ENCODE assay signal across 9 cellular contexts in the genomic region with DNA sequence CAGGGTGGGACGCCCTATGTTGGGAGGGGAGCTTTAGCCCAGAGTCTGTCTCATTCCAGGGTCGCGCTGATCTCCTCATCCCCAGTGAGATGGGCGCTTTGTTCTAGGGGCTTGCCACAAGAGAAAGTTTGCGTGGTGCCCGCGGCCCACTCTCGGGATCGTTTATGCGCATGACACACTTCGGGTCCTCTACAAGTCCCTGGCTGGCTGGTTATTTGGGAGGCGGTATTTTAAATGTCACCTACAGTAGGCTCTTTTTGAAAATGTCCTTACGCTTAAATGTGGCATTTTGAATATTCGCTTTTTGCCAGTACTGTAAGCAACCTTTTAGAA. TPM values are rescaled to one million over a fixed set of nuclear protein-coding genes. Genes with fewer than 3 reads are reported as not detected.
DNase-seq lines count a peak whose midpoint lies in the region; ATAC-seq and TF ChIP-seq lines count a peak whose summit lies in the region.
"Had no signal": no experiment of that assay in that cellular context is flagged by ENCODE, and none has a peak within 500 bp of the region (broad histone marks: within the 10 kb centered on the region; RNA-seq: fewer than 3 reads in every experiment).

No MANE protein-coding gene starts in this region.

- CTCF ChIA-PET in CD4-positive, alpha-beta memory T cell (lab: Charles Lee; ENCODE audit: partially characterized antibody), result interaction anchor here (0.8 to 2.0 kb wide), 4 partner anchors 9 to 178 kb away, joined by 3 to 5 read pairs (median 4); partner anchors contain the start of gene SPX

- intact Hi-C loops in CD4-positive, alpha-beta memory T cell (cut with micrococcal nuclease), result loop anchor here (5.0 to 10.0 kb wide), 5 partner anchors 110 to 1123 kb away; partner anchors contain the start of genes C2CD5 and ETNK1

- peaks cover 64% of the 10 kb centered on the region for H3K4me1 ChIP-seq in CD4-positive, alpha-beta memory T cell (ENCODE audit: insufficient read depth, low read length)

- H3K4me3 Mint-ChIP-seq in CD4-positive, alpha-beta memory T cell, result no peak overlapping the region
- H3K4me3 Mint-ChIP-seq: activated B cell treated with CpG ODN at 0.5 μM for 24 hours had no signal

- peaks cover 23 to 61% (median 44%) of the 10 kb centered on the region in 4 donors for H3K4me1 Mint-ChIP-seq in CD4-positive, alpha-beta memory T cell

- TF ChIP-seq CTCF in astrocyte of the spinal cord (IDR thresholded peaks at IDR 0.05; ENCODE audit: low read depth, low read length), result no peak

- peaks cover 14 to 24% of the 10 kb centered on the region in 2 donors for H3K36me3 Mint-ChIP-seq in CD4-positive, alpha-beta memory T cell

- H3K27ac Mint-ChIP-seq in CD4-positive, alpha-beta memory T cell, result no peak overlapping the region
- H3K27ac Mint-ChIP-seq: activated B cell treated with CpG ODN at 0.5 μM for 24 hours had no signal

- no peaks in the 10 kb centered on the region for H3K9me3 Mint-ChIP-seq in CD4-positive, alpha-beta memory T cell
- H3K9me3 Mint-ChIP-seq: activated B cell treated with CpG ODN at 0.5 μM for 24 hours had no signal

- H3K27me3 ChIP-seq in CD4-positive, alpha-beta memory T cell (ENCODE audit: insufficient read depth, low read length), result no peaks in the 10 kb centered on the region

- POLR2A ChIA-PET in CD4-positive, alpha-beta memory T cell (lab: Charles Lee; ENCODE audit: partially characterized antibody), result interaction anchor here (0.9 to 2.6 kb wide), 20 partner anchors 8 to 1043 kb away, joined by 3 to 38 read pairs (median 5); partner anchors contain the start of genes C2CD5, LDHB and PYROXD1

- DNase-seq in CD4-positive, alpha-beta memory T cell, result peak in 1 of 5 donors; percentile 64
- DNase-seq in NCI-H345 (lab: John Stamatoyannopoulos, UW) (peak; percentile 38), astrocyte of the spinal cord (ENCODE audit: low read depth, low spot score) (peak; percentile 36), kidney tubule cell (ENCODE audit: low spot score) (peak; percentile 35), HuH-7 (ENCODE audit: low spot score) (no peak)
- peak; percentile 24 for DNase-seq in stimulated activated CD8-positive, alpha-beta memory T cell treated with anti-CD3 and anti-CD28 coated beads, Interleukin-4, amount 100 ng/mL, for 24 hours (ENCODE audit: low read depth)

- H3K27me3 Mint-ChIP-seq in CD4-positive, alpha-beta memory T cell, result no peaks in the 10 kb centered on the region
- H3K27me3 Mint-ChIP-seq: activated B cell treated with CpG ODN at 0.5 μM for 24 hours had no signal

- in situ Hi-C loops in astrocyte of the spinal cord (cut with HindIII; ENCODE audit: low sequenced_read_pairs), result no loop called here

- ATAC-seq in GM21526 (IDR thresholded peaks at IDR 0.05; ENCODE audit: low FRiP score, unreplicated experiment) (peak; percentile 4), GM21619 (IDR thresholded peaks at IDR 0.05; ENCODE audit: unreplicated experiment) (no peak)

- H3K27ac ChIP-seq in CD4-positive, alpha-beta memory T cell (ENCODE audit: low read depth, low read length), result peak overlapping the region; percentile 78

- H3K4me3 ChIP-seq in CD4-positive, alpha-beta memory T cell (ENCODE audit: low read length in 2 of 2), result peak overlapping the region; percentile 71 to 93
- peak overlapping the region; percentile 80 for H3K4me3 ChIP-seq in astrocyte of the spinal cord (ENCODE audit: low read depth, low read length)

- no peaks in the 10 kb centered on the region for H3K9me3 ChIP-seq in CD4-positive, alpha-beta memory T cell (ENCODE audit: control insufficient read depth in 1 of 2, low read length in 2 of 2)

- H3K36me3 ChIP-seq in CD4-positive, alpha-beta memory T cell (ENCODE audit: insufficient read depth, low read length), result peaks cover 19% of the 10 kb centered on the region

RNA-seq across cellular contexts. Expression of gene GOLT1B, which starts 0.5 kb away (rescaled TPM):
- total RNA-seq in CD4-positive, alpha-beta memory T cell, result 10 to 100 TPM; 33.0 to 39.1 TPM
- 10 to 100 TPM; 33.5 to 37.1 TPM for polyA plus RNA-seq in CD4-positive, alpha-beta memory T cell

RNA-seq across cellular contexts. Expression of gene RECQL, which starts 0.7 kb away (rescaled TPM):
- 10 to 100 TPM; 64.0 to 67.8 TPM for total RNA-seq in CD4-positive, alpha-beta memory T cell
- 10 to 100 TPM; 90.0 to 91.7 TPM for polyA plus RNA-seq in CD4-positive, alpha-beta memory T cell

RNA-seq across cellular contexts. Expression of gene SPX, which starts 24.0 kb away (rescaled TPM):
- under 1 TPM; 0.49 to 0.78 TPM for total RNA-seq in CD4-positive, alpha-beta memory T cell
- polyA plus RNA-seq in CD4-positive, alpha-beta memory T cell, result under 1 TPM in 1 of 2 donors, not detected in 1; 0.63 TPM
